ENCODE assay signal across 7 cellular contexts in the genomic region with DNA sequence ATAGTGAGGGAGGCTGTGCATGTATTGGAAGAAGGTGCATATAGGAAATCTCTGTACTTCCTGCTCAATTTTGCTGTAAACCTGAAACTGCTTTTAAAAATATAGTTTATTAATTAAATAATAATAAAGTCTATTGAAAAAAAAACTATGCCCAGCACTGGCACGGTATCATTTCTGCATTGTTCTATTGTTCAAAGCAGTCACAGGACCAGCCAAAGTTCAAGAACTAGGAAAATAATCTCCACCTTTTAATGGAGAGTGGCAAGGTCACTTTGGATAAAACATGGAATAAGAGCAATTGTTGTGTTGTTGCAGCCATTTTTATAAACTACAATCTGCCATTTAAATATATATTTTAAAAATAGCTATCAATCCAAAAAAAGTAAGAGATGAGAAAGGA.
"Had no signal": no experiment of that assay in that cellular context is flagged by ENCODE, and none has a peak within 500 bp of the region (broad histone marks: within the 10 kb centered on the region; RNA-seq: fewer than 3 reads in every experiment).

No MANE protein-coding gene starts in this region.

- H3K4me3 ChIP-seq: GM12878 had no signal

- ATAC-seq: GM12878 had no signal

- DNase-seq: GDM1, GF-D8 had no signal

- FAIRE-seq: GM12878, GM12891, GM12892, GM18507, GM19239 had no signal
